In the genomic region with DNA sequence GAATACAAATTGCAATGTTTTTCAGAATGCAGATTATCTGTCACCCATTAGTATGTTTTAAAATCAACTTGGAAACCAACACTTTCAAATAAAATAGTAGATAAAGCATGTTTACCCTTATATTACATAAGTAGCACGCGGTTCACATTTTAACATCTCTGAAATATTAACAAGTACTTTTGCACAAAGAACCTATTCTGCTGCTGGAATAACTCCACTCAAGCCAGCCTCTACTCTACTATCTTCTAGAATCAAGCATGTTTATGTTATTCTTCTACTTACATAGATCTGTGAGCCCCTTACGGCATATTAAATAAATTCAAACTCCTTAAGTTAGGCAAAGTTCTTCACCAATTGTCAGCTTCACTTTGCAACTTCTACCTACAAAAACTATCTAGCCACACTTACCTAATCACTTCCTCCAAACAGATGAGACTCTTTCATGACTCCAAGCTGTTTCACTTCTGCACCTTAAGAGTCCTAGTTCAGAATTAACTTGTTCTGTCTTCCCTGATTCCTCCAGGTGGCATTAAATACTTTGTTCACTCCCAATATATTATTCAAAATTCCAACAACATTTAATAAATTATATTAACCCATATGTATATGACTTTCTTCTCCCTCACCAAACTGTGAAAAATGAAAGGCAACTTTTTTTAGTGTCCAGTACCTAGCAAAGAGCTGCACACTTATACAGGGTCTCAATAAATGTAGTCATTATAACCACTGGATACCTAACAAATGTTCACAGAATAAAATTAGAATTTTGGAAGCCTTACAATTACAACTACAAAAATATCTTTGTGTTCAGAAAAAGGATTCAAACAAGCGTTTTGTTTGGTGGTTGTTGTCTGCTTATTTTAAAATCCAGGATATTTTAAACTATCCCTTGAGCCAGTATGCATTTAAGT, we compare ENCODE assay signal across 12 cellular contexts. TPM values are rescaled to one million over a fixed set of nuclear protein-coding genes. Genes with fewer than 3 reads are reported as not detected.
A peak's percentile ranks its signal among the peaks of the same experiment; 100 is the strongest.
DNase-seq lines count a peak whose midpoint lies in the region; ATAC-seq lines count a peak whose summit lies in the region.
"Had no signal": no experiment of that assay in that cellular context is flagged by ENCODE, and none has a peak within 500 bp of the region (broad histone marks: within the 10 kb centered on the region; RNA-seq: fewer than 3 reads in every experiment).

No MANE protein-coding gene starts in this region.

- no peak for DNase-seq in left lobe of liver (ENCODE audit: low spot score)
- no peak for DNase-seq in SK-N-DZ (ENCODE audit: low spot score)
- no peak for DNase-seq in stimulated activated CD4-positive, alpha-beta T cell treated with anti-CD3 and anti-CD28 coated beads, Interleukin-4, amount 100 ng/mL, for 24 hours
- DNase-seq in dedifferentiated amniotic fluid mesenchymal stem cell (ENCODE audit: extremely low spot score): no peak
- no peak for DNase-seq in sciatic nerve (ENCODE audit: low spot score)
- DNase-seq: foreskin fibroblast; GF-D8; NCI-H510A; stimulated activated CD4-positive, alpha-beta T cell treated with anti-CD3 and anti-CD28 coated beads, Interleukin-4, amount 100 ng/mL, for 1 hour had no signal

- intact Hi-C loops in sciatic nerve (cut with DNase I): no loop called here

- peak; percentile 88 for ATAC-seq in GM18868 (IDR thresholded peaks at IDR 0.05; ENCODE audit: unreplicated experiment)
- peak; percentile 79 for ATAC-seq in GM21619 (IDR thresholded peaks at IDR 0.05; ENCODE audit: unreplicated experiment)
- ATAC-seq in HG03460 (IDR thresholded peaks at IDR 0.05; ENCODE audit: unreplicated experiment): peak; percentile 87
- peak; percentile 63 for ATAC-seq in left lobe of liver
- ATAC-seq in sciatic nerve: no peak

RNA-seq across cellular contexts. Expression of gene CEP85L, which starts 12.1 kb away (rescaled TPM):
- 3.0 TPM for total RNA-seq in left lobe of liver
- 3.3 and 4.9 TPM in 2 replicates for polyA plus RNA-seq in SK-N-DZ (2014; cell fraction: cytosol; rRNA removed)
- polyA plus RNA-seq in SK-N-DZ (2014; cell fraction: nucleus; rRNA removed): 3.5 and 4.1 TPM in 2 replicates
- total RNA-seq in sciatic nerve: 50.4 TPM

Comparison
In these comparisons a context has a peak if more than half of its experiments do, and no peak if none do; other contexts are left out.
1. RNA of gene CEP85L, which starts 12.1 kb away (total RNA-seq): 50.4 TPM in sciatic nerve (single experiment); 3.0 TPM in left lobe of liver (single experiment); every median in the first group is over 10 times any median in the second.